In the genomic region with DNA sequence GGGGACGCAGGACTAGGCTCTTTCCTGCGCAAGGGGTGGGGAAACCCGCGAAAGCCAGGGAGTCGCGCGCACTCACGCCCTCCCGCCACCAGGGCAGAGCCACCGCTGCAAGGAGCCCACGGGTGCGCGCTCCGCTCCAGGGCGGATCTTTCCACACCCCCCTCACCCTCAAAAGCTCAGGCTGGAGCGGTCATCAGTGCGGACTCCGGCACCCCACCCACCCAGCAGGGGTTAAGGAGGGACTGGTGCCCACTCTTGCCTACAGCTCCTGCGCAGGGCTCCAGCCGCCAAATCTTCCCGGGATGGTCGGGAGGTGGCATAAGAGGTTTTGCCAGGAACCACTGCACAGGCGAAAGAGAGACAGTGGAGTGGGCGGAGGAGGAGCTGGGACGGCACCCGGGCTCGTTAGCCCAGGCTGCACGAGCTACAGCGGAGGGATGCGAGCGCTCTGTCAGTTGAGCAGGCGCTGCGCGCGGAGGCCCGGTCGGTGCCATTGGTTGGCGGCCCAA, we compare ENCODE assay signal across 1 cellular context.
A peak's percentile ranks its signal among the peaks of the same experiment; 100 is the strongest.
TF ChIP-seq lines count a peak whose summit lies in the region.

No MANE protein-coding gene starts in this region.

TF ChIP-seq in HEK293, 187 proteins besides CTCF, POLR2A, EP300 and RAD21 (continued from another document):
- peak; percentile 33; the same call in 1 of the 2 replicates for TF ChIP-seq PRDM10 (tag by site-specific recombination; IDR thresholded peaks at IDR 0.05)
